36 cellular contexts compared by ENCODE assay signal in the genomic region with DNA sequence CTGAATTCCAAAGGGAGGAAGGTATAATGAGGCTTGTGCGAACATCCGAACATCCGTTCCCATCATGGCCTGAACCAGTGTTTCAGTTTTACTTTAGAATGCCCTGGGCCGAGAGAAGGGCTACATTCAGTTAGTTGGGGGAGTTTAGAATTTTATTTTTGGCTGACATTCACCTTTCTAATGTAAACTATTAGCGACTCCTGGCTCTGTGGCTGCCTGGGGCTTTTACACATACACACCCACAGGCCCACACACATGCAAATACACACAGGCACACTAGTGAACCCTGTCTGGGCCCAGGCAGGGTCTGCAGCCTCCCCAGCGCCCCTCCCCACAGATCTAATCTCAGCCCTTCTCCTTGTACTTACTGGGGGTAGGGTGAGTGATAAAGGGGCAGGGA. TPM values are rescaled to one million over a fixed set of nuclear protein-coding genes. Genes with fewer than 3 reads are reported as not detected.
"Had no signal": no experiment of that assay in that cellular context is flagged by ENCODE, and none has a peak within 500 bp of the region (broad histone marks: within the 10 kb centered on the region; RNA-seq: fewer than 3 reads in every experiment).

No MANE protein-coding gene starts in this region.

- H3K36me3 ChIP-seq: ascending aorta, cardiac muscle cell, colonic mucosa had no signal

- H3K4me3 ChIP-seq: ascending aorta, cardiac muscle cell, colonic mucosa, MG63, PC-9 had no signal

- H2AFZ ChIP-seq: PC-9 had no signal

- H3K4me1 ChIP-seq: colonic mucosa had no signal

- H3K27me3 ChIP-seq: ascending aorta, cardiac muscle cell, colonic mucosa, MG63 had no signal

- H3K9me3 ChIP-seq: ascending aorta, colonic mucosa, MG63 had no signal

- DNase-seq: activated B cell treated with CpG ODN at 0.5 μM for 24 hours; activated CD4-positive, alpha-beta memory T cell treated with anti-CD3 and anti-CD28 coated beads, Interleukin-2, amount 10 ng/mL, durations not matched to agents 7 days and 5 days; activated CD4-positive, alpha-beta T cell treated with anti-CD3 and anti-CD28 coated beads for 4 hours; activated CD4-positive, CD25-positive, alpha-beta regulatory T cell treated with anti-CD3 and anti-CD28 coated beads, Interleukin-2, amount 50 U/mL, for 72 hours; activated CD8-positive, alpha-beta memory T cell treated with anti-CD3 and anti-CD28 coated beads for 24 hours; activated CD8-positive, alpha-beta memory T cell treated with anti-CD3 and anti-CD28 coated beads, Interleukin-2, amount 10 ng/mL, durations not matched to agents 7 days and 5 days; activated CD8-positive, alpha-beta memory T cell treated with anti-CD3 and anti-CD28 coated beads, Interleukin-2, amount 50 U/mL, for 48 hours; activated effector memory CD4-positive, alpha-beta T cell treated with anti-CD3 and anti-CD28 coated beads, Interleukin-2, amount 50 U/mL, for 16 hours; activated naive CD4-positive, alpha-beta T cell; activated naive CD8-positive, alpha-beta T cell treated with anti-CD3 and anti-CD28 coated beads, Interleukin-2, amount 10 ng/mL, durations not matched to agents 7 days and 5 days; activated T-cell treated with anti-CD3 and anti-CD28 coated beads, Interleukin-2, amount 50 U/mL, for 48 hours; amygdala; colonic mucosa; MG63; NCI-H1048; NCI-H1436 treated with DMSO at 0.1 percent for 48 hours; NCI-H1694 treated with DMSO at 0.1 percent for 48 hours; NCI-H2029; NCI-H345; NCI-H524 treated with DMSO at 0.1 percent for 48 hours; NK-92 treated with Interleukin-12 subunit alpha and Interleukin-12 subunit beta, amount 100 ng/mL, for 24 hours; PC-9; SW 1271; T-helper 1 cell; T-helper 2 cell; T-helper 9 cell had no signal

- H3K27ac ChIP-seq: ascending aorta, cardiac muscle cell, colonic mucosa, PC-9, RWPE1, VCaP had no signal

- FAIRE-seq: RCC 7860 had no signal

- ATAC-seq: activated CD8-positive, alpha-beta memory T cell treated with anti-CD3 and anti-CD28 coated beads, Interleukin-2, amount 10 ng/mL, durations not matched to agents 7 days and 5 days; activated T-helper 17 cell treated with anti-CD3 and anti-CD28 coated beads, Interleukin-2, amount 50 U/mL, for 72 hours; Right ventricle myocardium inferior had no signal

- H3K4me2 ChIP-seq: PC-9 had no signal

RNA-seq across cellular contexts. Expression of gene GAPDHS, which starts 6.1 kb away (rescaled TPM):
- total RNA-seq: activated B cell treated with CpG ODN at 0.5 μM for 24 hours; activated CD4-positive, alpha-beta memory T cell treated with anti-CD3 and anti-CD28 coated beads, Interleukin-2, amount 10 ng/mL, durations not matched to agents 7 days and 5 days; activated CD8-positive, alpha-beta memory T cell treated with anti-CD3 and anti-CD28 coated beads, Interleukin-2, amount 10 ng/mL, durations not matched to agents 7 days and 5 days; activated naive CD8-positive, alpha-beta T cell treated with anti-CD3 and anti-CD28 coated beads, Interleukin-2, amount 10 ng/mL, durations not matched to agents 7 days and 5 days; activated T-helper 17 cell treated with anti-CD3 and anti-CD28 coated beads, Interleukin-2, amount 50 U/mL, for 72 hours; ascending aorta; cardiac muscle cell; chondrocyte; colonic mucosa; NCI-H460; PC-9; Right ventricle myocardium inferior had no signal
- polyA plus RNA-seq: adipose tissue, cardiac muscle cell had no signal

RNA-seq across cellular contexts. Expression of gene SBSN, which starts 11.2 kb away (rescaled TPM):
- total RNA-seq: activated B cell treated with CpG ODN at 0.5 μM for 24 hours; activated CD4-positive, alpha-beta memory T cell treated with anti-CD3 and anti-CD28 coated beads, Interleukin-2, amount 10 ng/mL, durations not matched to agents 7 days and 5 days; activated CD8-positive, alpha-beta memory T cell treated with anti-CD3 and anti-CD28 coated beads, Interleukin-2, amount 10 ng/mL, durations not matched to agents 7 days and 5 days; activated naive CD8-positive, alpha-beta T cell treated with anti-CD3 and anti-CD28 coated beads, Interleukin-2, amount 10 ng/mL, durations not matched to agents 7 days and 5 days; activated T-helper 17 cell treated with anti-CD3 and anti-CD28 coated beads, Interleukin-2, amount 50 U/mL, for 72 hours; ascending aorta; colonic mucosa; NCI-H460; Right ventricle myocardium inferior had no signal
- polyA plus RNA-seq: cardiac muscle cell had no signal

RNA-seq across cellular contexts. Expression of gene ATP4A, which starts 24.1 kb away (rescaled TPM):
- total RNA-seq: activated B cell treated with CpG ODN at 0.5 μM for 24 hours; activated CD4-positive, alpha-beta memory T cell treated with anti-CD3 and anti-CD28 coated beads, Interleukin-2, amount 10 ng/mL, durations not matched to agents 7 days and 5 days; activated CD8-positive, alpha-beta memory T cell treated with anti-CD3 and anti-CD28 coated beads, Interleukin-2, amount 10 ng/mL, durations not matched to agents 7 days and 5 days; activated naive CD8-positive, alpha-beta T cell treated with anti-CD3 and anti-CD28 coated beads, Interleukin-2, amount 10 ng/mL, durations not matched to agents 7 days and 5 days; activated T-helper 17 cell treated with anti-CD3 and anti-CD28 coated beads, Interleukin-2, amount 50 U/mL, for 72 hours; ascending aorta; chondrocyte; colonic mucosa; NCI-H460; PC-9; Right ventricle myocardium inferior had no signal

RNA-seq across cellular contexts. Expression of gene DMKN, which starts 25.9 kb away (rescaled TPM):
- total RNA-seq: activated CD4-positive, alpha-beta memory T cell treated with anti-CD3 and anti-CD28 coated beads, Interleukin-2, amount 10 ng/mL, durations not matched to agents 7 days and 5 days; activated CD8-positive, alpha-beta memory T cell treated with anti-CD3 and anti-CD28 coated beads, Interleukin-2, amount 10 ng/mL, durations not matched to agents 7 days and 5 days had no signal
